1 cellular context compared by ENCODE assay signal in genomic region chr10:43885842-43886241, GRCh38.
TF ChIP-seq lines count a peak whose summit lies in the region.

No MANE protein-coding gene starts in this region.

TF ChIP-seq in WTC11, 78 proteins besides CTCF, POLR2A, EP300 and RAD21:
- TF ChIP-seq NR2C2 (CRISPR knock-in tag; IDR thresholded peaks at IDR 0.05): no peak
- TF ChIP-seq HMGA2 (CRISPR knock-in tag; IDR thresholded peaks at IDR 0.05): no peak
- no peak for TF ChIP-seq USF1 (CRISPR knock-in tag; IDR thresholded peaks at IDR 0.05)
- no peak for TF ChIP-seq FOXK1 (CRISPR knock-in tag; IDR thresholded peaks at IDR 0.05)
- no peak for TF ChIP-seq NFYB (CRISPR knock-in tag; conservative IDR thresholded peaks at IDR 0.05; ENCODE audit: low read depth)
- no peak for TF ChIP-seq CBFB (CRISPR knock-in tag; IDR thresholded peaks at IDR 0.05; ENCODE audit: low read depth)
- TF ChIP-seq ZNF121 (CRISPR knock-in tag; IDR thresholded peaks at IDR 0.05): no peak
- TF ChIP-seq PRDM15 (CRISPR knock-in tag; IDR thresholded peaks at IDR 0.05): no peak
- no peak for TF ChIP-seq SOX15 (CRISPR knock-in tag; IDR thresholded peaks at IDR 0.05)
- TF ChIP-seq CREB1 (CRISPR knock-in tag; IDR thresholded peaks at IDR 0.05): no peak
- no peak for TF ChIP-seq ZNF416 (CRISPR knock-in tag; IDR thresholded peaks at IDR 0.05)
- TF ChIP-seq ZNF396 (CRISPR knock-in tag; IDR thresholded peaks at IDR 0.05; ENCODE audit: borderline replicate concordance): no peak
- no peak for TF ChIP-seq ZNF219 (CRISPR knock-in tag; IDR thresholded peaks at IDR 0.05; ENCODE audit: borderline replicate concordance)
- no peak for TF ChIP-seq PRRX2 (CRISPR knock-in tag; IDR thresholded peaks at IDR 0.05)
- no peak for TF ChIP-seq MXD4 (CRISPR knock-in tag; IDR thresholded peaks at IDR 0.05; ENCODE audit: borderline replicate concordance)
- TF ChIP-seq JUN (CRISPR knock-in tag; IDR thresholded peaks at IDR 0.05): no peak
- no peak for TF ChIP-seq TCF7 (CRISPR knock-in tag; IDR thresholded peaks at IDR 0.05; ENCODE audit: low read depth)
